Comparison of ENCODE assay signal across 8 cellular contexts in genomic region chr9:26946753-26947727, GRCh38. TPM values are rescaled to one million over a fixed set of nuclear protein-coding genes. Genes with fewer than 3 reads are reported as not detected.
DNase-seq lines count a peak whose midpoint lies in the region; ATAC-seq and TF ChIP-seq lines count a peak whose summit lies in the region.

PLAA (minus strand) TSS chr9:26947242; CDS start chr9:26947045, 197 bp downstream.

- intact Hi-C loops in activated CD4-positive, alpha-beta memory T cell treated with anti-CD3 and anti-CD28 coated beads for 36 hours (cut with micrococcal nuclease), result loop anchor here (1.0 to 2.0 kb wide), 3 partner anchors 9 to 626 kb away; partner anchors contain the start of genes C9orf72, CAAP1 and IFT74
- intact Hi-C loops in dorsolateral prefrontal cortex (cut with DNase I) (loop anchor here (1.0 to 2.0 kb wide), 2 partner anchors 9 to 54 kb away; partner anchors contain the start of genes CAAP1 (in 2 of the 2) and IFT74 (in 2 of the 2)), lower leg skin (cut with DNase I; ENCODE audit: low total_unique reads) (loop anchor here (10.0 kb wide), 1 partner anchor 628 kb away; the partner anchor contains the start of gene C9orf72)

- peak within 1 kb of the TSS; percentile 89 for H3K4me2 ChIP-seq in BLaER1

- H4K20me1 ChIP-seq in BLaER1, result peaks cover 39% of the 10 kb centered on the region

- H3K4me3 ChIP-seq in BLaER1, result peak within 1 kb of the TSS; percentile 93
- H3K4me3 ChIP-seq in dorsolateral prefrontal cortex, result peak within 1 kb of the TSS; percentile 61 to 100 (median 97)
- H3K4me3 ChIP-seq in lower leg skin (ENCODE audit: low read depth, poor library complexity, severe bottlenecking), result peak within 1 kb of the TSS; percentile 93

- H3K27ac ChIP-seq in BLaER1, result peak within 1 kb of the TSS; percentile 99
- peak within 1 kb of the TSS; percentile 79 to 100 (median 98) for H3K27ac ChIP-seq in dorsolateral prefrontal cortex

- H3K27me3 ChIP-seq in BLaER1 (no peaks in the 10 kb centered on the region), dorsolateral prefrontal cortex (no peaks in the 10 kb centered on the region)

- TF ChIP-seq POLR2A in lower leg skin (IDR thresholded peaks at IDR 0.05), result no peak

- H3K9ac ChIP-seq in BLaER1, result peak within 1 kb of the TSS; percentile 98

- peaks cover 5% of the 10 kb centered on the region for H3K27me3 Mint-ChIP-seq in activated CD4-positive, alpha-beta memory T cell treated with anti-CD3 and anti-CD28 coated beads for 36 hours

- H3K36me3 ChIP-seq in BLaER1, result peaks cover 27% of the 10 kb centered on the region

- peaks cover 46% of the 10 kb centered on the region for H3K4me1 Mint-ChIP-seq in activated CD4-positive, alpha-beta memory T cell treated with anti-CD3 and anti-CD28 coated beads for 36 hours (ENCODE audit: low read depth)

- POLR2A ChIA-PET in activated CD4-positive, alpha-beta memory T cell treated with anti-CD3 and anti-CD28 coated beads for 36 hours (lab: Charles Lee), result interaction anchor here (1.4 to 2.2 kb wide), 3 partner anchors 9 to 55 kb away, joined by 3 to 25 read pairs (median 20); partner anchors contain the start of genes CAAP1 and IFT74

- peaks cover 17% of the 10 kb centered on the region for H3K36me3 Mint-ChIP-seq in activated CD4-positive, alpha-beta memory T cell treated with anti-CD3 and anti-CD28 coated beads for 36 hours

- peak; percentile 98 for ATAC-seq in HG03460 (IDR thresholded peaks at IDR 0.05; ENCODE audit: unreplicated experiment)

- peak within 1 kb of the TSS; percentile 90 for H3K4me3 Mint-ChIP-seq in activated CD4-positive, alpha-beta memory T cell treated with anti-CD3 and anti-CD28 coated beads for 36 hours

- no peaks in the 10 kb centered on the region for H3K9me3 Mint-ChIP-seq in activated CD4-positive, alpha-beta memory T cell treated with anti-CD3 and anti-CD28 coated beads for 36 hours

- H3K4me1 ChIP-seq in BLaER1, result peaks cover 26% of the 10 kb centered on the region

- peak in 17 of 56 donors; percentile 3 to 35 (median 18) for TF ChIP-seq CTCF in dorsolateral prefrontal cortex (IDR thresholded peaks at IDR 0.05 in 54 of 56, conservative IDR thresholded peaks at IDR 0.05 in 2 of 56; ENCODE audit: low read depth in 1 of 56, partially characterized antibody in 56 of 56)
- TF ChIP-seq CTCF in lower leg skin (IDR thresholded peaks at IDR 0.05), result no peak

- DNase-seq in GM19240 (ENCODE audit: insufficient read length, low spot score), result peak; percentile 71
- DNase-seq in NCI-H526 (lab: John Stamatoyannopoulos, UW), result peak; percentile 83 to 93
- DNase-seq in activated CD4-positive, alpha-beta memory T cell treated with anti-CD3 and anti-CD28 coated beads for 36 hours, result peak; percentile 91
- DNase-seq in dorsolateral prefrontal cortex, result peak; percentile 83 to 91 (median 88)
- peak; percentile 85 to 97 for DNase-seq in lower leg skin (ENCODE audit: low spot score in 2 of 2)
- peak; percentile 73 to 80 for DNase-seq in stimulated activated CD4-positive, alpha-beta T cell treated with anti-CD3 and anti-CD28 coated beads, Interleukin-4, amount 100 ng/mL, for 48 hours (ENCODE audit: low read depth in 2 of 2)

- CTCF ChIA-PET in activated CD4-positive, alpha-beta memory T cell treated with anti-CD3 and anti-CD28 coated beads for 36 hours (lab: Charles Lee), result interaction anchor here (0.7 to 1.6 kb wide), 2 partner anchors 55 to 116 kb away, joined by 3 to 5 read pairs; partner anchors contain the start of gene CAAP1

- H3K27ac Mint-ChIP-seq in activated CD4-positive, alpha-beta memory T cell treated with anti-CD3 and anti-CD28 coated beads for 36 hours, result peak within 1 kb of the TSS; percentile 98

- WGBS in lower leg skin, 2 donors, result 1% methylated on average over 28 to 48 of the region's 76 CpGs

- no peaks in the 10 kb centered on the region; the same call in 1 of the 2 replicates for H3K9me3 ChIP-seq in BLaER1

RNA-seq across cellular contexts. Expression of gene PLAA, which starts in this region (rescaled TPM):
- total RNA-seq in activated CD4-positive, alpha-beta memory T cell treated with anti-CD3 and anti-CD28 coated beads for 36 hours, result 10 to 100 TPM; 32.2 to 32.3 TPM
- total RNA-seq in dorsolateral prefrontal cortex (10 to 100 TPM; 16.3 to 40.7 (median 27.7) TPM), lower leg skin (10 to 100 TPM; 26.3 to 34.6 (median 29.3) TPM)

Comparison
In these comparisons a context has a peak if more than half of its experiments do, and no peak if none do; other contexts are left out.
1. Peak in every context shown above with its lines: DNase-seq, ATAC-seq, H3K4me3 ChIP-seq and H3K27ac ChIP-seq.